15 cellular contexts compared by ENCODE assay signal in the genomic region with DNA sequence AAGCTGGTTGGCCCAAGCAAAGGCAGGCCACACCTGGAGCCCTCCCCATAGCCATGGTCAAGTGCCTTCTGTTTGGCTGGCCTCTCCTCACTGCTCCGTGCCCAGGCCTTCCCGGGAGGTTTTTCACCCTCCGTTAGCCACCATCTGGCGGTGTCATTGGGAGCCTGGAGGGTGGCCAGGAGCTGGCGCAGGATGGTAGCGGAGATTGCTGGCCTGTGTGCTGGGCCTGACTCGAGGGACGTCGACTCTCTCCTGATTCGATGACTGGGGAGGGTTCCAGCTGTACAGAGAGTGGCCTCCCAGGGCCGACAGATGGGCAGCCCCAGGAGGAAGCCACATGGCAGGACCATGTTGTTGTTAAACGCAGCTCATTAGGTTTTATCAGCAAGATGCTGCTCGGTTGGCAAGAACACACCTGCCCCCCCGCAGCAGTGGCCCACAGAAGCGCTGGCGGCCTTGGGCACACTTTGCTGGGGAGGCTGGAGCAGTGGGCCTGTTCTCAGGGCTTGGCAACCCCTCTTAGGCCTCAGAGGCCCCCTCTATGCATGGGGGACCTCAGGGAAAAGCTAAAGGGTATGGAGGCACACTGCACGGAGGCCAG.
DNase-seq lines count a peak whose midpoint lies in the region; ATAC-seq lines count a peak whose summit lies in the region.
"Had no signal": no experiment of that assay in that cellular context is flagged by ENCODE, and none has a peak within 500 bp of the region (broad histone marks: within the 10 kb centered on the region; RNA-seq: fewer than 3 reads in every experiment).

No MANE protein-coding gene starts in this region.

- DNase-seq in D341Med (ENCODE audit: low spot score) (peak; percentile 77), NCI-H2029 treated with DMSO at 0.1 percent for 48 hours (lab: John Stamatoyannopoulos, UW) (peak; percentile 73), SK-N-DZ (ENCODE audit: low spot score) (peak; percentile 42), medulla oblongata (ENCODE audit: extremely low spot score) (peak; percentile 53), GDM1 (lab: John Stamatoyannopoulos, UW) (no peak), HPDE6-E6E7 (ENCODE audit: extremely low spot score) (no peak)
- no peak for DNase-seq in effector memory CD4-positive, alpha-beta T cell
- DNase-seq: cortex of kidney; GM23248; NCI-H1930; PC-3; stimulated activated CD4-positive, alpha-beta T cell treated with anti-CD3 and anti-CD28 coated beads, Interleukin-1b, Interleukin-23, amount 100 ng/mL, for 48 hours; T-helper 1 cell had no signal

- no peaks in the 10 kb centered on the region for H3K27me3 ChIP-seq in effector memory CD4-positive, alpha-beta T cell (replicated peaks; ENCODE audit: control insufficient read depth, insufficient read depth, low read length, poor library complexity, severe bottlenecking)

- no peak overlapping the region for H3K27ac ChIP-seq in effector memory CD4-positive, alpha-beta T cell (ENCODE audit: insufficient read depth, low read length, poor library complexity, severe bottlenecking)
- H3K27ac ChIP-seq: GM23248, prostate gland had no signal

- ATAC-seq in HG03045 (IDR thresholded peaks at IDR 0.05; ENCODE audit: unreplicated experiment), result no peak
- ATAC-seq: PC-3 had no signal

- no peak overlapping the region for H3K4me3 ChIP-seq in effector memory CD4-positive, alpha-beta T cell (ENCODE audit: insufficient read depth, low read depth, low read length, poor library complexity, severe bottlenecking)
- H3K4me3 ChIP-seq: GM23248, prostate gland had no signal

- no peaks in the 10 kb centered on the region for H3K9me3 ChIP-seq in effector memory CD4-positive, alpha-beta T cell (ENCODE audit: control insufficient read depth, low read length)
- H3K9me3 ChIP-seq: prostate gland had no signal

- H3K36me3 ChIP-seq in effector memory CD4-positive, alpha-beta T cell (ENCODE audit: control insufficient read depth, insufficient read depth, low read length), result no peaks in the 10 kb centered on the region
- H3K36me3 ChIP-seq: prostate gland had no signal

- H3K4me1 ChIP-seq in effector memory CD4-positive, alpha-beta T cell (ENCODE audit: control insufficient read depth, insufficient read depth, low read length, poor library complexity, severe bottlenecking), result no peaks in the 10 kb centered on the region
- H3K4me1 ChIP-seq: prostate gland had no signal

Comparison
In these comparisons a context has a peak if more than half of its experiments do, and no peak if none do; other contexts are left out.
1. DNase-seq: peak in D341Med (single experiment), NCI-H2029 treated with DMSO at 0.1 percent for 48 hours (single experiment), SK-N-DZ (single experiment) and medulla oblongata (single experiment); none in GDM1 (single experiment), effector memory CD4-positive, alpha-beta T cell (0 of 3) and HPDE6-E6E7 (single experiment).